In genomic region chr10:127522298-127522697, GRCh38 we compare ENCODE assay signal across 38 cellular contexts. TPM values are rescaled to one million over a fixed set of nuclear protein-coding genes. Genes with fewer than 3 reads are reported as not detected.
"Had no signal": no experiment of that assay in that cellular context is flagged by ENCODE, and none has a peak within 500 bp of the region (broad histone marks: within the 10 kb centered on the region; RNA-seq: fewer than 3 reads in every experiment).

No MANE protein-coding gene starts in this region.

- H3K36me3 ChIP-seq: MG63 had no signal

- H3K27ac ChIP-seq: KMS-11 had no signal

- DNase-seq: Karpas-422, Kasumi-1, MG63, MM.1S, MV-4-11, NCI-H1048, NCI-H1092, NCI-H1092 treated with DMSO at 0.1 percent for 48 hours, NCI-H1105, NCI-H1105 treated with DMSO at 0.1 percent for 48 hours, NCI-H1417, NCI-H1417 treated with DMSO at 0.1 percent for 48 hours, NCI-H1436, NCI-H1436 treated with DMSO at 0.1 percent for 48 hours, NCI-H146, NCI-H1694, NCI-H1694 treated with DMSO at 0.1 percent for 48 hours, NCI-H187, NCI-H187 treated with DMSO at 0.1 percent for 48 hours, NCI-H1930, NCI-H2029, NCI-H2029 treated with DMSO at 0.1 percent for 48 hours, NCI-H2081, NCI-H2081 treated with DMSO at 0.1 percent for 48 hours, NCI-H2107, NCI-H2171, NCI-H2171 treated with DMSO at 0.1 percent for 48 hours, NCI-H2227 treated with DMSO at 0.1 percent for 48 hours, NCI-H226, NCI-H345, NCI-H446, NCI-H446 treated with DMSO at 0.1 percent for 48 hours, NCI-H510A had no signal

- H3K4me3 ChIP-seq: MG63 had no signal

RNA-seq across cellular contexts. Expression of gene NPS, which starts 26.8 kb away (rescaled TPM):
- total RNA-seq: LHCN-M2, M059J, MCF 10A, NCI-H460 had no signal
